Comparison of ENCODE assay signal across 23 cellular contexts in genomic region chr4:3030551-3031356, GRCh38. TPM values are rescaled to one million over a fixed set of nuclear protein-coding genes. Genes with fewer than 3 reads are reported as not detected.
DNase-seq lines count a peak whose midpoint lies in the region; ATAC-seq, FAIRE-seq and TF ChIP-seq lines count a peak whose summit lies in the region.
"Had no signal": no experiment of that assay in that cellular context is flagged by ENCODE, and none has a peak within 500 bp of the region (broad histone marks: within the 10 kb centered on the region; RNA-seq: fewer than 3 reads in every experiment).

No MANE protein-coding gene starts in this region.

- peaks cover 25% of the 10 kb centered on the region for H3K27me3 Mint-ChIP-seq in Calu3 (ENCODE audit: unreplicated experiment)
- H3K27me3 Mint-ChIP-seq in activated T-helper 17 cell treated with anti-CD3 and anti-CD28 coated beads, Interleukin-2, amount 50 U/mL, for 72 hours, result no peaks in the 10 kb centered on the region

- DNase-seq in Calu3, result no peak
- no peak for DNase-seq in HepG2 (ENCODE audit: low spot score)
- DNase-seq in retina, result peak; percentile 47
- DNase-seq in A673 (ENCODE audit: low spot score), result no peak
- DNase-seq in NCI-H2107 (lab: John Stamatoyannopoulos, UW), result no peak
- DNase-seq: ACHN; Caco-2; CD4-positive, CD25-positive, alpha-beta regulatory T cell; DMS79 treated with DMSO at 0.1 percent for 48 hours; H7; NCI-H1105; NCI-H187; NCI-H2171; NCI-H446; NCI-H748 treated with DMSO at 0.1 percent for 48 hours; OCI-M1; RPMI8226 had no signal

- no peaks in the 10 kb centered on the region for H3K9me3 ChIP-seq in HepG2 (ENCODE audit: low read length)
- H3K9me3 ChIP-seq in A673 (ENCODE audit: low read depth, low read length, poor library complexity, severe bottlenecking), result no peaks in the 10 kb centered on the region
- H3K9me3 ChIP-seq: Caco-2 had no signal

- no peak for FAIRE-seq in HepG2 (lab: Jason Lieb, UNC)

- TF ChIP-seq CTCF in Calu3 (IDR thresholded peaks at IDR 0.05; ENCODE audit: unreplicated experiment) (no peak), HepG2 (CRISPR knock-in tag; IDR thresholded peaks at IDR 0.05) (no peak), A673 (conservative IDR thresholded peaks at IDR 0.05; ENCODE audit: low read depth, low read length) (no peak)

- intact Hi-C loops in Calu3 (cut with micrococcal nuclease; ENCODE audit: unreplicated experiment) (no loop called here), HepG2 (cut with micrococcal nuclease; ENCODE audit: unreplicated experiment) (no loop called here), A673 (cut with micrococcal nuclease; ENCODE audit: unreplicated experiment) (loop anchor here (10.0 kb wide), 1 partner anchor 266 kb away; no protein-coding TSS in a partner anchor)

- H3K4me1 ChIP-seq in HepG2 (ENCODE audit: insufficient read depth, low read length) (peaks cover 47% of the 10 kb centered on the region), A673 (ENCODE audit: insufficient read depth, low read length, poor library complexity, severe bottlenecking) (no peaks in the 10 kb centered on the region)
- H3K4me1 ChIP-seq: Caco-2 had no signal

- TF ChIP-seq POLR2A in HepG2 (IDR thresholded peaks at IDR 0.05; ENCODE audit: insufficient read depth in 1 of 2, low read depth in 2 of 2, low read length in 2 of 2), result no peak

- H3K4me2 ChIP-seq in HepG2 (ENCODE audit: low read depth, low read length), result peak overlapping the region; percentile 19; the same call in 1 of the 2 replicates

- no TSS peak for BruUV-seq in Calu3 (replicated peaks; lab: Mats Ljungman, UMichigan)
- BruUV-seq in HepG2 (replicated peaks; lab: Mats Ljungman, UMichigan), result no TSS peak
- BruUV-seq in A673 (replicated peaks; lab: Mats Ljungman, UMichigan), result no TSS peak

- H3K27me3 ChIP-seq in HepG2 (ENCODE audit: control insufficient read depth in 1 of 2, insufficient read depth in 2 of 2, low read length in 2 of 2), result peaks cover 0 to 52% of the 10 kb centered on the region in 2 experiments; a peak in 2 of 5 replicates
- no peaks in the 10 kb centered on the region for H3K27me3 ChIP-seq in A673 (replicated peaks; ENCODE audit: insufficient read depth, low read depth, low read length, poor library complexity)

- H3K4me3 ChIP-seq in HepG2 (replicated peaks in 1 of 3; ENCODE audit: insufficient read depth in 1 of 3, low read depth in 2 of 3, low read length in 3 of 3) (no peak overlapping the region), A673 (ENCODE audit: low read depth, low read length, poor library complexity, severe bottlenecking) (no peak overlapping the region)

- CTCF ChIA-PET in Calu3 (lab: Charles Lee), result interaction anchor here (1.7 kb wide), 1 partner anchor 21 kb away, joined by 7 read pairs; no protein-coding TSS in a partner anchor
- CTCF ChIA-PET in HepG2 (lab: Yijun Ruan, JAX; ENCODE audit: low intra/inter-chr PET ratio, low total read pairs), result no interaction called here
- CTCF ChIA-PET in A673 (lab: Charles Lee), result no interaction called here

- H3K79me2 ChIP-seq in HepG2 (ENCODE audit: insufficient read depth, low read length), result no peaks in the 10 kb centered on the region

- no peak for ATAC-seq in activated T-helper 17 cell treated with anti-CD3 and anti-CD28 coated beads, Interleukin-2, amount 50 U/mL, for 72 hours (replicated peaks)
- ATAC-seq in HepG2 (peak; percentile 45), GM21423 (IDR thresholded peaks at IDR 0.05; ENCODE audit: unreplicated experiment) (no peak)

- WGBS in HepG2 (ENCODE audit: low lambda C conversion rate), result 48% methylated on average over 18 of the region's 18 CpGs

- POLR2A ChIA-PET in HepG2 (lab: Yijun Ruan, JAX) (interaction anchor here (1.0 kb wide), 1 partner anchor 67 kb away, joined by 3 read pairs; the partner anchor contains the start of gene GRK4), A673 (lab: Charles Lee; ENCODE audit: low non-redundant PET) (interaction anchor here (0.6 kb wide), 1 partner anchor 78 kb away, joined by 4 read pairs; no protein-coding TSS in a partner anchor)

- H3K27ac ChIP-seq in HepG2 (ENCODE audit: extremely low read length, insufficient read depth, low read length) (no peak overlapping the region), A673 (ENCODE audit: low read depth, low read length, poor library complexity, severe bottlenecking) (no peak overlapping the region)

- no peak overlapping the region for H3K4me3 Mint-ChIP-seq in Calu3 (ENCODE audit: low read depth, unreplicated experiment)
- no peak overlapping the region for H3K4me3 Mint-ChIP-seq in activated T-helper 17 cell treated with anti-CD3 and anti-CD28 coated beads, Interleukin-2, amount 50 U/mL, for 72 hours
- H3K4me3 Mint-ChIP-seq: CD4-positive, CD25-positive, alpha-beta regulatory T cell had no signal

- no peak for TF ChIP-seq RAD21 in HepG2 (CRISPR knock-in tag; IDR thresholded peaks at IDR 0.05)

- peak overlapping the region; percentile 19 for H3K27ac Mint-ChIP-seq in Calu3 (ENCODE audit: unreplicated experiment)
- peak overlapping the region; percentile 0 for H3K27ac Mint-ChIP-seq in activated T-helper 17 cell treated with anti-CD3 and anti-CD28 coated beads, Interleukin-2, amount 50 U/mL, for 72 hours
- H3K27ac Mint-ChIP-seq: IgD-negative memory B cell had no signal

- in situ Hi-C loops in HepG2 (cut with HindIII; ENCODE audit: extremely low pct_ligation_motif_present, low pct_unique_long_range_greater_than_20kb), result no loop called here

- H3K9ac ChIP-seq in HepG2 (ENCODE audit: insufficient read depth, low read depth, low read length), result no peak overlapping the region

- TF ChIP-seq EP300 in HepG2 (IDR thresholded peaks at IDR 0.05; ENCODE audit: low read depth in 2 of 2, low read length in 2 of 2) (no peak), HepG2 (CRISPR knock-in tag; IDR thresholded peaks at IDR 0.05; ENCODE audit: borderline replicate concordance) (no peak)

- no peaks in the 10 kb centered on the region for H3K36me3 ChIP-seq in HepG2 (replicated peaks in 1 of 2; ENCODE audit: control insufficient read depth in 1 of 2, insufficient read depth in 2 of 2, low read length in 2 of 2)
- no peaks in the 10 kb centered on the region for H3K36me3 ChIP-seq in A673 (ENCODE audit: insufficient read depth, low read length, poor library complexity, severe bottlenecking)

- peaks cover 17% of the 10 kb centered on the region for H3K4me1 Mint-ChIP-seq in Calu3 (ENCODE audit: low read depth, unreplicated experiment)
- H3K4me1 Mint-ChIP-seq in activated T-helper 17 cell treated with anti-CD3 and anti-CD28 coated beads, Interleukin-2, amount 50 U/mL, for 72 hours, result no peaks in the 10 kb centered on the region
- H3K4me1 Mint-ChIP-seq: CD4-positive, CD25-positive, alpha-beta regulatory T cell; IgD-negative memory B cell had no signal

- no peaks in the 10 kb centered on the region for H3K36me3 Mint-ChIP-seq in Calu3 (ENCODE audit: insufficient read depth, unreplicated experiment)
- no peaks in the 10 kb centered on the region for H3K36me3 Mint-ChIP-seq in activated T-helper 17 cell treated with anti-CD3 and anti-CD28 coated beads, Interleukin-2, amount 50 U/mL, for 72 hours (ENCODE audit: low read depth)
- H3K36me3 Mint-ChIP-seq: CD4-positive, CD25-positive, alpha-beta regulatory T cell; IgD-negative memory B cell had no signal

- no peaks in the 10 kb centered on the region for H4K20me1 ChIP-seq in HepG2 (ENCODE audit: insufficient read depth, low read length)

- H2AFZ ChIP-seq in HepG2 (ENCODE audit: low read length), result no peak overlapping the region

- no peaks in the 10 kb centered on the region for H3K9me3 Mint-ChIP-seq in Calu3 (ENCODE audit: low read depth, unreplicated experiment)
- H3K9me3 Mint-ChIP-seq in activated T-helper 17 cell treated with anti-CD3 and anti-CD28 coated beads, Interleukin-2, amount 50 U/mL, for 72 hours, result no peaks in the 10 kb centered on the region
- H3K9me3 Mint-ChIP-seq: IgD-negative memory B cell had no signal

RNA-seq across cellular contexts. Expression of gene HTT-AS, which starts 43.6 kb away (rescaled TPM):
- total RNA-seq in Calu3 (2022) (not detected in 2 replicates), HepG2 (2016; rRNA removed; fragmentation: Illumina TruSeq; extraction: Trizol) (not detected in 2 replicates), A673 (2021) (not detected in 2 replicates)
- not detected for total RNA-seq in activated T-helper 17 cell treated with anti-CD3 and anti-CD28 coated beads, Interleukin-2, amount 50 U/mL, for 72 hours
- total RNA-seq in HepG2 (2016; cell fraction: cytosol; rRNA removed; fragmentation: Illumina TruSeq; extraction: Trizol; ENCODE audit: low read depth), result not detected in 2 replicates
- total RNA-seq in HepG2 (2016; cell fraction: insoluble cytoplasmic fraction; rRNA removed; fragmentation: Illumina TruSeq; extraction: Trizol), result not detected in 2 replicates
- total RNA-seq in HepG2 (2016; cell fraction: membrane; rRNA removed; fragmentation: Illumina TruSeq; extraction: Trizol), result not detected in 2 replicates
- total RNA-seq in HepG2 (2016; cell fraction: nucleus; rRNA removed; fragmentation: Illumina TruSeq; extraction: Trizol), result not detected in 2 replicates
- not detected in 2 replicates for polyA plus RNA-seq in HepG2 (2011; rRNA removed)
- polyA plus RNA-seq in HepG2 (2011; cell fraction: cytosol; rRNA removed), result not detected in 2 replicates
- not detected in 2 replicates for polyA plus RNA-seq in HepG2 (2011; cell fraction: nucleus; rRNA removed)
- not detected in 2 replicates for polyA plus RNA-seq in HepG2 (2012)
- not detected in 2 replicates for polyA plus RNA-seq in HepG2 (2016; cell fraction: cytosol; fragmentation: Illumina TruSeq; extraction: Trizol; ENCODE audit: low read depth)
- not detected in 2 replicates for polyA plus RNA-seq in HepG2 (2016; cell fraction: insoluble cytoplasmic fraction; fragmentation: Illumina TruSeq; extraction: Trizol; ENCODE audit: low read depth)
- not detected in 2 replicates for polyA plus RNA-seq in HepG2 (2016; cell fraction: membrane; fragmentation: Illumina TruSeq; extraction: Trizol; ENCODE audit: low read depth)
- not detected in 2 replicates for polyA plus RNA-seq in HepG2 (2016; cell fraction: nucleus; fragmentation: Illumina TruSeq; extraction: Trizol; ENCODE audit: insufficient read depth, low read depth)
- polyA minus RNA-seq in HepG2 (2011; rRNA and poly(A)+ RNA removed; ENCODE audit: low replicate concordance), result not detected in 2 replicates
- not detected in 2 replicates for polyA minus RNA-seq in HepG2 (2011; cell fraction: cytosol; rRNA and poly(A)+ RNA removed)
- not detected in 2 replicates for polyA minus RNA-seq in HepG2 (2011; cell fraction: nucleus; rRNA and poly(A)+ RNA removed)
- total RNA-seq: Caco-2; CD4-positive, CD25-positive, alpha-beta regulatory T cell; G401; H7; HT-29; LHCN-M2 had no signal
- polyA plus RNA-seq: CD4-positive, CD25-positive, alpha-beta regulatory T cell; IgD-negative memory B cell had no signal

RNA-seq across cellular contexts. Expression of gene HTT, which starts 43.7 kb away (rescaled TPM):
- total RNA-seq in Calu3 (2022) (34.6 and 44.4 TPM in 2 replicates), HepG2 (2016; rRNA removed; fragmentation: Illumina TruSeq; extraction: Trizol) (19.5 and 34.3 TPM in 2 replicates), A673 (2021) (66.8 and 86.6 TPM in 2 replicates)
- 10 to 100 TPM; 58.2 to 63.4 TPM for total RNA-seq in activated T-helper 17 cell treated with anti-CD3 and anti-CD28 coated beads, Interleukin-2, amount 50 U/mL, for 72 hours
- 8.9 and 9.0 TPM in 2 replicates for total RNA-seq in HepG2 (2016; cell fraction: cytosol; rRNA removed; fragmentation: Illumina TruSeq; extraction: Trizol; ENCODE audit: low read depth)
- 19.6 and 34.7 TPM in 2 replicates for total RNA-seq in HepG2 (2016; cell fraction: insoluble cytoplasmic fraction; rRNA removed; fragmentation: Illumina TruSeq; extraction: Trizol)
- 12.0 and 13.5 TPM in 2 replicates for total RNA-seq in HepG2 (2016; cell fraction: membrane; rRNA removed; fragmentation: Illumina TruSeq; extraction: Trizol)
- total RNA-seq in HepG2 (2016; cell fraction: nucleus; rRNA removed; fragmentation: Illumina TruSeq; extraction: Trizol), result 44.5 and 53.3 TPM in 2 replicates
- polyA plus RNA-seq in HepG2 (2011; rRNA removed), result 17.5 and 21.0 TPM in 2 replicates
- 8.1 and 12.3 TPM in 2 replicates for polyA plus RNA-seq in HepG2 (2011; cell fraction: cytosol; rRNA removed)
- 77.2 and 88.2 TPM in 2 replicates for polyA plus RNA-seq in HepG2 (2011; cell fraction: nucleus; rRNA removed)
- 19.2 and 21.9 TPM in 2 replicates for polyA plus RNA-seq in HepG2 (2012)
- 0.76 and 0.89 TPM in 2 replicates for polyA plus RNA-seq in HepG2 (2016; cell fraction: cytosol; fragmentation: Illumina TruSeq; extraction: Trizol; ENCODE audit: low read depth)
- 11.2 and 16.6 TPM in 2 replicates for polyA plus RNA-seq in HepG2 (2016; cell fraction: insoluble cytoplasmic fraction; fragmentation: Illumina TruSeq; extraction: Trizol; ENCODE audit: low read depth)
- 1.9 and 2.0 TPM in 2 replicates for polyA plus RNA-seq in HepG2 (2016; cell fraction: membrane; fragmentation: Illumina TruSeq; extraction: Trizol; ENCODE audit: low read depth)
- 51.6 and 58.9 TPM in 2 replicates for polyA plus RNA-seq in HepG2 (2016; cell fraction: nucleus; fragmentation: Illumina TruSeq; extraction: Trizol; ENCODE audit: insufficient read depth, low read depth)
- 75.1 and 127 TPM in 2 replicates for polyA minus RNA-seq in HepG2 (2011; rRNA and poly(A)+ RNA removed; ENCODE audit: low replicate concordance)
- polyA minus RNA-seq in HepG2 (2011; cell fraction: cytosol; rRNA and poly(A)+ RNA removed), result 57.9 and 59.9 TPM in 2 replicates
- polyA minus RNA-seq in HepG2 (2011; cell fraction: nucleus; rRNA and poly(A)+ RNA removed), result 131 and 135 TPM in 2 replicates
